ENCODE assay signal across 17 cellular contexts in the genomic region with DNA sequence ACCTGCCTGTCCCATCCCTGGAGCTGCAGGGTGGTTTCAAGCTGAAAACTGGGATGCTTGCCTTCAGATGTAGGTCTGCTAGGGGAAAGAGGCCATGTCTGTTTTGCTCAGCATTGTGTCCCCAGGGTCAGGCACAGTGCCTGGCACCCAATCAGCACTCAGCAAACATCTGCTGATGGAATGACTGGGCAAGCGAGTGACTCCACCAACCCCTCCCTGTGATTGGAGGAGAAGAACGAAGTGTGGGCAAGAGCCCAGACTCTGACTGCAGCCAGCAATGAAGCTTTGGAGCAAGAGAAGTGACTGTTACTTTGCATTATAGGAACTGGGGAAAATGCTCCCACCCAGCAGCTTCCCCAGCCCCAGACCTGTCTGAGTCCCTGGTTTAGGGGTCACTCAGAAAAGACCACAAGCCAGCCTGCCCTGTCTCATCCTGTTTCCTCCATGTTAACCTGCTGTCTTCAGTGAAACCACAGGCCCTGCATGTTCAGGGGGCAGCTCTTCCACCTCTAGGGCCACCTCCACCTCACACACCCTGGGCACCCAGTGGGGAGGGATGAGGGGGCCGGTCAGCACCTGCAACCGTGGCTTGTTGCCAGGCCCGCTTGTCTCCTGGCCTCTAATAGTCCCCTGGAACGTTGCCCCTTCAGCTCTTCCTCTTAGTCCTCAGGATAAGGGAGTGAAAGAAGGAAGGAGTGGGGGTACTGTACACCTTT.
DNase-seq lines count a peak whose midpoint lies in the region; ATAC-seq, FAIRE-seq and TF ChIP-seq lines count a peak whose summit lies in the region.
"Had no signal": no experiment of that assay in that cellular context is flagged by ENCODE, and none has a peak within 500 bp of the region (broad histone marks: within the 10 kb centered on the region; RNA-seq: fewer than 3 reads in every experiment).

No MANE protein-coding gene starts in this region.

- H3K36me3 ChIP-seq in small intestine (ENCODE audit: control insufficient read depth in 2 of 2, insufficient read depth in 2 of 2, low read length in 2 of 2) (no peaks in the 10 kb centered on the region), BE2C (no peaks in the 10 kb centered on the region)
- H3K36me3 ChIP-seq: right lobe of liver had no signal

- DNase-seq in HCEC 1CT (peak; percentile 11), cerebellar cortex (ENCODE audit: low spot score) (peak; percentile 20), right cardiac atrium (peak; percentile 73 to 88 (median 84)), small intestine (peak; percentile 32), BE2C (no peak)
- DNase-seq: activated B cell treated with CpG ODN at 0.5 μM for 24 hours; activated naive CD8-positive, alpha-beta T cell treated with anti-CD3 and anti-CD28 coated beads for 36 hours; CD8-positive, alpha-beta T cell; cortex of kidney; GF-D8; islet precursor cell; right lobe of liver; stimulated activated naive CD4-positive, alpha-beta T cell treated with Interleukin-2 at 50 U/mL for 16 hours had no signal

- FAIRE-seq in small intestine (lab: Jason Lieb, UNC) = no peak
- FAIRE-seq: H54 had no signal

- H3K27ac ChIP-seq in right cardiac atrium (ENCODE audit: low read length) = no peak overlapping the region
- H3K27ac ChIP-seq in small intestine (ENCODE audit: low read depth in 1 of 2, low read length in 1 of 2) = no peak overlapping the region
- H3K27ac ChIP-seq: right lobe of liver had no signal

- WGBS in right cardiac atrium = 48% methylated on average over 6 of the region's 6 CpGs
- 16 to 48% (median 35%) methylated on average over 6 of the region's 6 CpGs for WGBS in small intestine, 3 donors

- H3K4me1 ChIP-seq in right cardiac atrium (ENCODE audit: control insufficient read depth, insufficient read depth, low read length) (peaks cover 6% of the 10 kb centered on the region), small intestine (ENCODE audit: control insufficient read depth in 2 of 2, insufficient read depth in 1 of 2, low read depth in 1 of 2, low read length in 1 of 2) (no peaks in the 10 kb centered on the region), BE2C (peaks cover 19% of the 10 kb centered on the region)
- H3K4me1 ChIP-seq: right lobe of liver had no signal

- no peak for TF ChIP-seq CTCF in BE2C (IDR thresholded peaks at IDR 0.05; ENCODE audit: low read depth, low read length)

- H3K9me3 ChIP-seq in right cardiac atrium (ENCODE audit: control insufficient read depth, low read length) = no peaks in the 10 kb centered on the region
- no peaks in the 10 kb centered on the region for H3K9me3 ChIP-seq in small intestine (ENCODE audit: control insufficient read depth, low read depth)
- H3K9me3 ChIP-seq in BE2C = no peaks in the 10 kb centered on the region
- H3K9me3 ChIP-seq: right lobe of liver had no signal

- H3K4me3 ChIP-seq in right cardiac atrium (ENCODE audit: low read length) (no peak overlapping the region), small intestine (ENCODE audit: low read depth in 1 of 2, low read length in 2 of 2) (no peak overlapping the region), BE2C (ENCODE audit: low read depth, low read length) (no peak overlapping the region)
- H3K4me3 ChIP-seq: right lobe of liver had no signal

- ATAC-seq in right cardiac atrium (peak; percentile 75 to 85), GM21576 (IDR thresholded peaks at IDR 0.05; ENCODE audit: unreplicated experiment) (no peak), GM19328 (IDR thresholded peaks at IDR 0.05; ENCODE audit: unreplicated experiment) (no peak)
- ATAC-seq in activated CD4-positive, CD25-positive, alpha-beta regulatory T cell treated with anti-CD3 and anti-CD28 coated beads, Interleukin-2, amount 50 U/mL, for 24 hours = no peak
- ATAC-seq: CD8-positive, alpha-beta T cell; right lobe of liver had no signal

- H3K27me3 ChIP-seq in right cardiac atrium (ENCODE audit: control insufficient read depth, insufficient read depth) (no peaks in the 10 kb centered on the region), small intestine (ENCODE audit: control insufficient read depth in 2 of 2, insufficient read depth in 2 of 2, low read length in 2 of 2) (no peaks in the 10 kb centered on the region), BE2C (no peaks in the 10 kb centered on the region)
- H3K27me3 ChIP-seq: right lobe of liver had no signal

- intact Hi-C loops in right cardiac atrium (cut with DNase I) = no loop called here

Comparison
In these comparisons a context has a peak if more than half of its experiments do, and no peak if none do; other contexts are left out.
1. ATAC-seq: peak in right cardiac atrium (2 of 2); none in activated CD4-positive, CD25-positive, alpha-beta regulatory T cell treated with anti-CD3 and anti-CD28 coated beads, Interleukin-2, amount 50 U/mL, for 24 hours (0 of 2), GM21576 (single experiment) and GM19328 (single experiment).